Comparison of ENCODE assay signal across 8 cellular contexts in the genomic region with DNA sequence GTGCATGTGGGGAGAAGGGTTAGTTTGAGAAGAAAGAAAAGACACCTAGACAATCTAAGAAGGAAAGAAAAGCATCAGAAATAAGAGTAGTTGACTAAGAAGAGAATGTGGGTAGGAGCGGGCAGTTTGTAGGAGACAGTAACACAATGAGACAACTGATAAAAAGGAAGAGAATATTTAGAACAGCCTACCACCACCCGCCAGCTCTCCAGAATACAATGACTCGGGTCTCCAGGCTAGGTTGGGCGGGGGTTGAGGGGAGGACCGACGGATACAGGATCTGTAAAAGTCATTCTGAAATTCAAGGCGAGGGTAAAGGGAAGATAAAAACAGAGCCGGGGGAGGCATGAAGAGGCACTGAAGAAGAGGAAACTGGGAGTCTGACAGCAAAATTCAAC. TPM values are rescaled to one million over a fixed set of nuclear protein-coding genes. Genes with fewer than 3 reads are reported as not detected.
DNase-seq lines count a peak whose midpoint lies in the region; ATAC-seq and TF ChIP-seq lines count a peak whose summit lies in the region.

No MANE protein-coding gene starts in this region.

- H3K4me1 ChIP-seq in RWPE2 (ENCODE audit: insufficient read depth, poor library complexity, severe bottlenecking) (no peaks in the 10 kb centered on the region), muscle layer of colon (ENCODE audit: insufficient read depth, low read length) (peaks cover 24% of the 10 kb centered on the region), aorta (ENCODE audit: control insufficient read depth in 1 of 2, insufficient read depth in 2 of 2, low read length in 2 of 2) (no peaks in the 10 kb centered on the region)
- peaks cover 18% of the 10 kb centered on the region for H3K4me1 ChIP-seq in effector memory CD4-positive, alpha-beta T cell (ENCODE audit: control insufficient read depth, insufficient read depth, low read length, poor library complexity, severe bottlenecking)

- TF ChIP-seq CTCF in RWPE2 (IDR thresholded peaks at IDR 0.05; ENCODE audit: poor library complexity, severe bottlenecking), result no peak

- no peaks in the 10 kb centered on the region for H3K9me3 ChIP-seq in RWPE2 (ENCODE audit: severe bottlenecking)
- H3K9me3 ChIP-seq in effector memory CD4-positive, alpha-beta T cell (ENCODE audit: control insufficient read depth, low read length), result no peaks in the 10 kb centered on the region
- H3K9me3 ChIP-seq in muscle layer of colon (ENCODE audit: low read length), result no peaks in the 10 kb centered on the region
- no peaks in the 10 kb centered on the region for H3K9me3 ChIP-seq in aorta (ENCODE audit: control insufficient read depth, low read length)

- ATAC-seq in GM19395 (IDR thresholded peaks at IDR 0.05; ENCODE audit: unreplicated experiment) (peak; percentile 8), RWPE2 (ENCODE audit: low read depth) (peak; percentile 5; the same call in 2 of the 3 replicates), aorta (ENCODE audit: low FRiP score) (peak; percentile 19), GM18873 (IDR thresholded peaks at IDR 0.05; ENCODE audit: low FRiP score, unreplicated experiment) (no peak), GM21367 (IDR thresholded peaks at IDR 0.05; ENCODE audit: unreplicated experiment) (no peak), HG03565 (IDR thresholded peaks at IDR 0.05; ENCODE audit: unreplicated experiment) (no peak)

- H3K27me3 ChIP-seq in RWPE2 (ENCODE audit: insufficient read depth, poor library complexity, severe bottlenecking), result no peaks in the 10 kb centered on the region
- H3K27me3 ChIP-seq in effector memory CD4-positive, alpha-beta T cell (replicated peaks; ENCODE audit: control insufficient read depth, insufficient read depth, low read length, poor library complexity, severe bottlenecking), result no peaks in the 10 kb centered on the region
- no peaks in the 10 kb centered on the region for H3K27me3 ChIP-seq in muscle layer of colon (ENCODE audit: control insufficient read depth in 1 of 2, insufficient read depth in 2 of 2, low read length in 2 of 2)
- H3K27me3 ChIP-seq in aorta (ENCODE audit: control insufficient read depth in 1 of 2, insufficient read depth in 2 of 2, low read length in 1 of 2), result no peaks in the 10 kb centered on the region

- peak overlapping the region; percentile 99 for H3K9ac ChIP-seq in muscle layer of colon (ENCODE audit: low read length)

- H3K4me3 ChIP-seq in RWPE2 (ENCODE audit: severe bottlenecking) (peak overlapping the region; percentile 88), muscle layer of colon (ENCODE audit: low read depth in 1 of 2, low read length in 2 of 2) (peak overlapping the region; percentile 66 to 97), aorta (ENCODE audit: low read length in 2 of 2) (peak overlapping the region; percentile 75 to 95)
- peak overlapping the region; percentile 91 for H3K4me3 ChIP-seq in effector memory CD4-positive, alpha-beta T cell (ENCODE audit: insufficient read depth, low read depth, low read length, poor library complexity, severe bottlenecking)

- DNase-seq in RWPE2 (ENCODE audit: low spot score) (no peak), aorta (no peak)
- no peak for DNase-seq in effector memory CD4-positive, alpha-beta T cell

- WGBS in aorta, 2 donors, result 1% methylated on average over 8 of the region's 8 CpGs

- H3K36me3 ChIP-seq in RWPE2 (ENCODE audit: low read depth) (peaks cover 17% of the 10 kb centered on the region), muscle layer of colon (ENCODE audit: insufficient read depth, low read length) (no peaks in the 10 kb centered on the region), aorta (ENCODE audit: control insufficient read depth in 1 of 2, insufficient read depth in 2 of 2, low read length in 1 of 2) (no peaks in the 10 kb centered on the region)
- peaks cover 9% of the 10 kb centered on the region for H3K36me3 ChIP-seq in effector memory CD4-positive, alpha-beta T cell (ENCODE audit: control insufficient read depth, insufficient read depth, low read length)

- intact Hi-C loops in aorta (cut with DNase I), result no loop called here

- H3K27ac ChIP-seq in RWPE2 (ENCODE audit: poor library complexity, severe bottlenecking), result peak overlapping the region; percentile 53
- H3K27ac ChIP-seq in effector memory CD4-positive, alpha-beta T cell (ENCODE audit: insufficient read depth, low read length, poor library complexity, severe bottlenecking), result peak overlapping the region; percentile 99
- H3K27ac ChIP-seq in muscle layer of colon (ENCODE audit: low read depth, low read length), result peak overlapping the region; percentile 95
- H3K27ac ChIP-seq in aorta (ENCODE audit: low read depth in 1 of 2, low read length in 2 of 2), result peak overlapping the region; percentile 95 to 96

RNA-seq across cellular contexts. Expression of a gene that starts 0.7 kb away (rescaled TPM):
- total RNA-seq in aorta, result 10 to 100 TPM; 41.8 to 48.1 TPM
- 10 to 100 TPM; 12.9 to 50.1 TPM for polyA plus RNA-seq in aorta

RNA-seq across cellular contexts. Expression of a gene that starts 4.2 kb away (rescaled TPM):
- not detected for total RNA-seq in aorta
- polyA plus RNA-seq in aorta, result not detected

RNA-seq across cellular contexts. Expression of a gene that starts 12.7 kb away (rescaled TPM):
- not detected for total RNA-seq in aorta
- not detected for polyA plus RNA-seq in aorta

RNA-seq across cellular contexts. Expression of a gene that starts 19.1 kb away (rescaled TPM):
- total RNA-seq in aorta, result not detected
- not detected for polyA plus RNA-seq in aorta

RNA-seq across cellular contexts. Expression of a gene that starts 20.8 kb away (rescaled TPM):
- under 1 TPM; 0.84 to 0.96 TPM for total RNA-seq in aorta
- not detected for polyA plus RNA-seq in aorta

Comparison
In these comparisons a context has a peak if more than half of its experiments do, and no peak if none do; other contexts are left out.
1. ATAC-seq: peak in GM19395 (single experiment), RWPE2 (single experiment) and aorta (single experiment); none in GM18873 (single experiment), GM21367 (single experiment) and HG03565 (single experiment).
2. Peak in every context shown above with its lines, with median percentiles within 50 percentile points of each other: H3K27ac ChIP-seq and H3K4me3 ChIP-seq.